ENCODE assay signal across 10 cellular contexts in genomic region chr17:18043491-18043890, GRCh38. TPM values are rescaled to one million over a fixed set of nuclear protein-coding genes. Genes with fewer than 3 reads are reported as not detected.
A peak's percentile ranks its signal among the peaks of the same experiment; 100 is the strongest.
DNase-seq lines count a peak whose midpoint lies in the region; ATAC-seq and TF ChIP-seq lines count a peak whose summit lies in the region.
"Had no signal": no experiment of that assay in that cellular context is flagged by ENCODE, and none has a peak within 500 bp of the region (broad histone marks: within the 10 kb centered on the region; RNA-seq: fewer than 3 reads in every experiment).

No MANE protein-coding gene starts in this region.

- peaks cover 23% of the 10 kb centered on the region for H3K4me1 Mint-ChIP-seq in activated CD4-positive, alpha-beta T cell treated with anti-CD3 and anti-CD28 coated beads, Interleukin-2, amount 10 ng/mL, durations not matched to agents 24 days and 14 days

- DNase-seq in AG04450 (ENCODE audit: low read depth, low spot score) (no peak), HCT116 (ENCODE audit: low read depth, low spot score) (peak; percentile 12), SW480 (ENCODE audit: low spot score) (peak; percentile 28), foreskin keratinocyte (no peak), activated gamma-delta T cell treated with Interleukin-2 at 50 U/mL for 16 hours (no peak)
- DNase-seq in activated CD4-positive, alpha-beta T cell treated with anti-CD3 and anti-CD28 coated beads, Interleukin-2, amount 10 ng/mL, durations not matched to agents 24 days and 14 days, result no peak
- DNase-seq: lower lobe of right lung had no signal

- H3K9me3 ChIP-seq in AG04450 (ENCODE audit: control insufficient read depth, insufficient read depth, low read length), result no peaks in the 10 kb centered on the region; the same call in 1 of the 2 replicates
- no peaks in the 10 kb centered on the region for H3K9me3 ChIP-seq in HCT116 (ENCODE audit: control insufficient read depth in 1 of 2, insufficient read depth in 1 of 2, low read depth in 1 of 2, low read length in 2 of 2)
- H3K9me3 ChIP-seq: lower lobe of right lung had no signal

- peak; percentile 47; the same call in 1 of the 2 replicates for TF ChIP-seq RAD21 in HCT116 (IDR thresholded peaks at IDR 0.05; ENCODE audit: low read depth)

- no peak for TF ChIP-seq POLR2A in HCT116 (IDR thresholded peaks at IDR 0.05; ENCODE audit: borderline replicate concordance, extremely low read depth, insufficient read depth, insufficient read length)

- H3K36me3 Mint-ChIP-seq in activated CD4-positive, alpha-beta T cell treated with anti-CD3 and anti-CD28 coated beads, Interleukin-2, amount 10 ng/mL, durations not matched to agents 24 days and 14 days (ENCODE audit: low read depth), result peaks cover 21% of the 10 kb centered on the region

- H3K27me3 ChIP-seq in AG04450 (ENCODE audit: control insufficient read depth, insufficient read depth, low read length), result no peaks in the 10 kb centered on the region
- H3K27me3 ChIP-seq in HCT116 (ENCODE audit: insufficient read depth, low read length), result no peaks in the 10 kb centered on the region
- no peaks in the 10 kb centered on the region for H3K27me3 ChIP-seq in foreskin keratinocyte

- peaks cover 12% of the 10 kb centered on the region for H3K79me2 ChIP-seq in HCT116 (ENCODE audit: insufficient read depth, low read length)

- H3K27me3 Mint-ChIP-seq in activated CD4-positive, alpha-beta T cell treated with anti-CD3 and anti-CD28 coated beads, Interleukin-2, amount 10 ng/mL, durations not matched to agents 24 days and 14 days, result no peaks in the 10 kb centered on the region
- H3K27me3 Mint-ChIP-seq: dendritic cell treated with granulocyte-macrophage colony-stimulating factor and Interleukin-4, amounts not matched to agents 40 ng/mL and 50 ng/mL, for 4 days had no signal

- H3K9me2 ChIP-seq in HCT116 (ENCODE audit: insufficient read depth), result no peaks in the 10 kb centered on the region

- H3K9ac ChIP-seq in HCT116 (ENCODE audit: low read length), result no peak overlapping the region

- 0 out of 4 replicates have a peak, but pooled peaks cover 0 to 3% of the 10 kb centered on the region in 2 experiments for H3K36me3 ChIP-seq in HCT116 (ENCODE audit: control insufficient read depth in 1 of 2, insufficient read depth in 2 of 2, low read length in 2 of 2)

- no peak overlapping the region for H2AFZ ChIP-seq in HCT116 (ENCODE audit: low read depth, low read length, poor library complexity, severe bottlenecking)

- ATAC-seq in HCT116 (no peak), foreskin keratinocyte (no peak), GM21360 (IDR thresholded peaks at IDR 0.05; ENCODE audit: unreplicated experiment) (no peak), HG03175 (IDR thresholded peaks at IDR 0.05; ENCODE audit: unreplicated experiment) (no peak)
- ATAC-seq: lower lobe of right lung had no signal

- no peaks in the 10 kb centered on the region for H4K20me1 ChIP-seq in HCT116 (ENCODE audit: insufficient read depth)

- POLR2A ChIA-PET in AG04450 (lab: Yijun Ruan, JAX) (no interaction called here), HCT116 (lab: Charles Lee) (no interaction called here)

- CTCF ChIA-PET in AG04450 (lab: Charles Lee), result interaction anchor here (0.7 kb wide), 1 partner anchor 10 kb away, joined by 3 read pairs; no protein-coding TSS in a partner anchor
- CTCF ChIA-PET in HCT116 (lab: Charles Lee), result no interaction called here

- RAD21 ChIA-PET in HCT116 (lab: Charles Lee; ENCODE audit: low non-redundant PET in 1 of 2, low total read pairs in 2 of 2, uncharacterized antibody in 2 of 2, unreplicated experiment in 2 of 2), result no interaction called here

- no peak overlapping the region for H3K27ac Mint-ChIP-seq in activated CD4-positive, alpha-beta T cell treated with anti-CD3 and anti-CD28 coated beads, Interleukin-2, amount 10 ng/mL, durations not matched to agents 24 days and 14 days
- H3K27ac Mint-ChIP-seq: dendritic cell treated with granulocyte-macrophage colony-stimulating factor and Interleukin-4, amounts not matched to agents 40 ng/mL and 50 ng/mL, for 4 days had no signal

- no peaks in the 10 kb centered on the region for H3K9me3 Mint-ChIP-seq in activated CD4-positive, alpha-beta T cell treated with anti-CD3 and anti-CD28 coated beads, Interleukin-2, amount 10 ng/mL, durations not matched to agents 24 days and 14 days
- H3K9me3 Mint-ChIP-seq: dendritic cell treated with granulocyte-macrophage colony-stimulating factor and Interleukin-4, amounts not matched to agents 40 ng/mL and 50 ng/mL, for 4 days had no signal

- H3K4me3 Mint-ChIP-seq in activated CD4-positive, alpha-beta T cell treated with anti-CD3 and anti-CD28 coated beads, Interleukin-2, amount 10 ng/mL, durations not matched to agents 24 days and 14 days, result no peak overlapping the region
- H3K4me3 Mint-ChIP-seq: dendritic cell treated with granulocyte-macrophage colony-stimulating factor and Interleukin-4, amounts not matched to agents 40 ng/mL and 50 ng/mL, for 4 days had no signal

- no peak overlapping the region for H3K4me3 ChIP-seq in AG04450 (ENCODE audit: low read depth, low read length)
- H3K4me3 ChIP-seq in HCT116 (replicated peaks in 1 of 2; ENCODE audit: low read depth in 1 of 2, low read length in 2 of 2), result no peak overlapping the region
- H3K4me3 ChIP-seq: lower lobe of right lung had no signal

- H3K27ac ChIP-seq in AG04450 (ENCODE audit: low read depth, low read length) (no peak overlapping the region), HCT116 (ENCODE audit: low read depth, low read length) (no peak overlapping the region), foreskin keratinocyte (no peak overlapping the region)
- H3K27ac ChIP-seq: lower lobe of right lung had no signal

- intact Hi-C loops in HCT116 (cut with micrococcal nuclease), result no loop called here
- intact Hi-C loops in activated CD4-positive, alpha-beta T cell treated with anti-CD3 and anti-CD28 coated beads, Interleukin-2, amount 10 ng/mL, durations not matched to agents 24 days and 14 days (cut with micrococcal nuclease), result loop anchor here (5.0 kb wide), 1 partner anchor 44 kb away; the partner anchor contains the start of gene DRG2

- no TSS peak for BruUV-seq in HCT116 (replicated peaks; lab: Mats Ljungman, UMichigan)

- TF ChIP-seq CTCF in AG04450 (IDR thresholded peaks at IDR 0.05; ENCODE audit: low read depth, low read length) (peak; percentile 33; the same call in 1 of the 2 replicates), HCT116 (IDR thresholded peaks at IDR 0.05 in 2 of 3, conservative IDR thresholded peaks at IDR 0.05 in 1 of 3; ENCODE audit: borderline replicate concordance in 1 of 3, insufficient read depth in 1 of 3, low read depth in 2 of 3, low read length in 2 of 3) (peak; percentile 5 to 21 (median 20); a peak in 2 of 6 replicates), foreskin keratinocyte (conservative IDR thresholded peaks at IDR 0.05) (peak; percentile 56)

- H3K4me1 ChIP-seq in HCT116 (ENCODE audit: control insufficient read depth in 1 of 2, insufficient read depth in 2 of 2, low read length in 2 of 2) (peaks cover 0 to 10% of the 10 kb centered on the region in 2 experiments; a peak in 2 of 4 replicates), foreskin keratinocyte (peaks cover 7% of the 10 kb centered on the region)

- no peak overlapping the region for H3K4me2 ChIP-seq in HCT116 (ENCODE audit: low read length)

TF ChIP-seq in HCT116, 20 proteins besides CTCF, POLR2A, EP300 and RAD21 (continues in another document):
- TF ChIP-seq EGR1 (IDR thresholded peaks at IDR 0.05; ENCODE audit: low read depth) (no peak), SRF (IDR thresholded peaks at IDR 0.05; ENCODE audit: low read depth) (no peak), SP1 (IDR thresholded peaks at IDR 0.05; ENCODE audit: low read depth) (no peak)

RNA-seq across cellular contexts. Expression of gene GID4, which starts 4.3 kb away (rescaled TPM):
- polyA plus RNA-seq in AG04450 (2011; rRNA removed), result 6.9 and 7.6 TPM in 2 replicates
- polyA minus RNA-seq in AG04450 (2011; rRNA and poly(A)+ RNA removed), result 13.8 and 14.8 TPM in 2 replicates
- 10.8 TPM for total RNA-seq in HCT116 (2021; ENCODE audit: unreplicated experiment)
- 6.5 and 7.2 TPM in 2 replicates for polyA plus RNA-seq in HCT116 (2012)
- total RNA-seq in foreskin keratinocyte, result 11.7 and 13.4 TPM in 2 replicates
- 7.0 and 8.1 TPM in 2 replicates for polyA plus RNA-seq in foreskin keratinocyte
- total RNA-seq in activated CD4-positive, alpha-beta T cell treated with anti-CD3 and anti-CD28 coated beads, Interleukin-2, amount 10 ng/mL, durations not matched to agents 24 days and 14 days, result 9.6 and 11.3 TPM in 2 replicates

RNA-seq across cellular contexts. Expression of gene ATPAF2, which starts 4.5 kb away (rescaled TPM):
- polyA plus RNA-seq in AG04450 (2011; rRNA removed) (16.6 and 16.9 TPM in 2 replicates), foreskin keratinocyte (38.5 and 39.7 TPM in 2 replicates)
- polyA minus RNA-seq in AG04450 (2011; rRNA and poly(A)+ RNA removed), result 14.7 and 22.3 TPM in 2 replicates
- total RNA-seq in HCT116 (2021; ENCODE audit: unreplicated experiment) (46.1 TPM), foreskin keratinocyte (26.5 and 30.4 TPM in 2 replicates)
- 22.9 and 31.0 TPM in 2 replicates for polyA plus RNA-seq in HCT116 (2012)
- 31.9 and 33.1 TPM in 2 replicates for total RNA-seq in activated CD4-positive, alpha-beta T cell treated with anti-CD3 and anti-CD28 coated beads, Interleukin-2, amount 10 ng/mL, durations not matched to agents 24 days and 14 days

RNA-seq across cellular contexts. Expression of gene DRG2, which starts 44.3 kb away (rescaled TPM):
- polyA plus RNA-seq in AG04450 (2011; rRNA removed), result 31.5 and 36.0 TPM in 2 replicates
- polyA minus RNA-seq in AG04450 (2011; rRNA and poly(A)+ RNA removed), result 42.5 and 44.7 TPM in 2 replicates
- 41.0 TPM for total RNA-seq in HCT116 (2021; ENCODE audit: unreplicated experiment)
- polyA plus RNA-seq in HCT116 (2012), result 32.5 and 34.5 TPM in 2 replicates
- 40.3 and 42.1 TPM in 2 replicates for total RNA-seq in foreskin keratinocyte
- polyA plus RNA-seq in foreskin keratinocyte, result 41.6 and 43.0 TPM in 2 replicates
- total RNA-seq in activated CD4-positive, alpha-beta T cell treated with anti-CD3 and anti-CD28 coated beads, Interleukin-2, amount 10 ng/mL, durations not matched to agents 24 days and 14 days, result 60.8 and 64.3 TPM in 2 replicates

Comparison
In these comparisons a context has a peak if more than half of its experiments do, and no peak if none do; other contexts are left out.
1. DNase-seq: peak in HCT116 (single experiment) and SW480 (single experiment); none in AG04450 (single experiment), foreskin keratinocyte (0 of 2), activated CD4-positive, alpha-beta T cell treated with anti-CD3 and anti-CD28 coated beads, Interleukin-2, amount 10 ng/mL, durations not matched to agents 24 days and 14 days (single experiment) and activated gamma-delta T cell treated with Interleukin-2 at 50 U/mL for 16 hours (single experiment).
2. Peak in every context shown above with its lines, with median percentiles within 50 percentile points of each other: CTCF ChIP-seq.